In the genomic region with DNA sequence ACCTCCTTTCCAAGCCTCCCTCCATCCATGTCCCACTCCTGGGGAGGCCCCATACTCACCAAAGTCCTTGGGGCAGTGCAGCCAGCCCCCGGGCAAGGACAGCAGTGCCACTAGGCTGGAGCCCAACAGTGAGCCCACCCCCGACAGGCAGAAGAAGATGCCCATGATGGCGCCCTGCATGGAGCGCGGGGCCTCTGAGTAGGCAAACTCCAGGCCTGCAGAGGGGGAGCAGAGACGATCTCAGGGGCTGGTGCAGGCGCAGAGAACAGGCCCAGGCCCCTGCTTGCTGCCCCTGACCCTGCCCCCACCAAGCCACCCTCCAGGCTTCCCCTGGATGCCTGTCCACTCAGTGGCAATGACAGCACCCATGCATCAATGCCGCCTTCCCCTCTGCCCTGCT, we compare ENCODE assay signal across 22 cellular contexts. TPM values are rescaled to one million over a fixed set of nuclear protein-coding genes. Genes with fewer than 3 reads are reported as not detected.
DNase-seq lines count a peak whose midpoint lies in the region; ATAC-seq and TF ChIP-seq lines count a peak whose summit lies in the region.
"Had no signal": no experiment of that assay in that cellular context is flagged by ENCODE, and none has a peak within 500 bp of the region (broad histone marks: within the 10 kb centered on the region; RNA-seq: fewer than 3 reads in every experiment).

No MANE protein-coding gene starts in this region.

- ATAC-seq in heart left ventricle (no peak), upper lobe of right lung (no peak)
- ATAC-seq: GM12878 had no signal

- peak overlapping the region in 4 of 5 experiments; percentile 48 to 88 (median 72) for H3K27ac Mint-ChIP-seq in brain

- no peak overlapping the region for H3K4me3 Mint-ChIP-seq in brain
- H3K4me3 Mint-ChIP-seq: CD4-positive, alpha-beta memory T cell; IgD-negative memory B cell had no signal

- H3K36me3 ChIP-seq in heart left ventricle, result peaks cover 0 to 59% (median 35%) of the 10 kb centered on the region in 9 donors
- H3K36me3 ChIP-seq in neutrophil, result peaks cover 71% of the 10 kb centered on the region
- H3K36me3 ChIP-seq in upper lobe of right lung, result peaks cover 39% of the 10 kb centered on the region

- H3K9me3 ChIP-seq in heart left ventricle (no peaks in the 10 kb centered on the region), neutrophil (no peaks in the 10 kb centered on the region), upper lobe of right lung (no peaks in the 10 kb centered on the region)

- H3K27me3 ChIP-seq in heart left ventricle (no peaks in the 10 kb centered on the region), neutrophil (peaks cover 48% of the 10 kb centered on the region), upper lobe of right lung (no peaks in the 10 kb centered on the region)

- TF ChIP-seq CTCF in heart left ventricle (IDR thresholded peaks at IDR 0.05) (no peak), brain (conservative IDR thresholded peaks at IDR 0.05) (no peak), neutrophil (IDR thresholded peaks at IDR 0.05) (no peak), upper lobe of right lung (IDR thresholded peaks at IDR 0.05) (no peak)

- no peak for TF ChIP-seq POLR2A in heart left ventricle (IDR thresholded peaks at IDR 0.05)

- no peak overlapping the region for H3K4me3 ChIP-seq in heart left ventricle
- H3K4me3 ChIP-seq in neutrophil (ENCODE audit: low read depth in 1 of 2, low read length in 1 of 2), result no peak overlapping the region
- H3K4me3 ChIP-seq in upper lobe of right lung, result no peak overlapping the region
- H3K4me3 ChIP-seq: GM12878, GM23248 had no signal

- peaks cover 15% of the 10 kb centered on the region for H3K36me3 Mint-ChIP-seq in brain
- H3K36me3 Mint-ChIP-seq: CD4-positive, alpha-beta memory T cell had no signal

- WGBS in heart left ventricle, 4 donors, result 92 to 99% (median 96%) methylated on average over 4 to 8 of the region's 8 CpGs

- H3K4me1 Mint-ChIP-seq in brain, result peaks cover 27% of the 10 kb centered on the region

- no peaks in the 10 kb centered on the region for H3K9me3 Mint-ChIP-seq in brain
- H3K9me3 Mint-ChIP-seq: CD4-positive, alpha-beta memory T cell had no signal

- H3K4me1 ChIP-seq in heart left ventricle (peaks cover 0 to 37% (median 15%) of the 10 kb centered on the region in 12 donors), neutrophil (ENCODE audit: control insufficient read depth in 1 of 2, insufficient read depth in 1 of 2, low read depth in 1 of 2, low read length in 1 of 2) (no peaks in the 10 kb centered on the region), upper lobe of right lung (peaks cover 12% of the 10 kb centered on the region)

- peaks cover 3% of the 10 kb centered on the region for H3K27me3 Mint-ChIP-seq in brain
- H3K27me3 Mint-ChIP-seq: IgD-negative memory B cell had no signal

- intact Hi-C loops in heart left ventricle (cut with DNase I) (no loop called here), cardiac septum (cut with DNase I) (no loop called here), upper lobe of right lung (cut with DNase I) (no loop called here)

- H3K27ac ChIP-seq in heart left ventricle (peak overlapping the region in 8 of 12 donors; percentile 46 to 76 (median 70)), neutrophil (peak overlapping the region; percentile 44), upper lobe of right lung (peak overlapping the region; percentile 63)
- H3K27ac ChIP-seq: GM23248 had no signal

- peak in 1 of 5 donors; percentile 39 for DNase-seq in heart left ventricle
- no peak for DNase-seq in cardiac septum (ENCODE audit: low spot score)
- DNase-seq in upper lobe of right lung, result peak; percentile 56
- DNase-seq in HCEC 1CT, result no peak
- no peak for DNase-seq in NCI-H2081 treated with DMSO at 0.1 percent for 48 hours (lab: John Stamatoyannopoulos, UW)
- DNase-seq: CD4-positive, alpha-beta memory T cell; DMS153; GM23248; Kasumi-1; MM.1S; NCI-H1105 treated with DMSO at 0.1 percent for 48 hours; NCI-H1694; NCI-H510A treated with DMSO at 0.1 percent for 48 hours; NCI-H774; OCI-M1; SHP77 treated with DMSO at 0.1 percent for 48 hours had no signal

RNA-seq across cellular contexts. Expression of a gene that starts 13.6 kb away (rescaled TPM):
- total RNA-seq in heart left ventricle, result 10 to 100 TPM in 2 of 9 donors, 1 to 10 TPM in 7; 3.1 to 16.1 (median 8.5) TPM
- 1 to 10 TPM; 7.0 to 8.9 TPM for polyA plus RNA-seq in heart left ventricle
- 4.9 TPM for total RNA-seq in cardiac septum
- polyA plus RNA-seq in brain (ENCODE audit: insufficient read depth, low read depth, low replicate concordance), result 113 TPM
- 18.4 TPM for total RNA-seq in upper lobe of right lung
- polyA plus RNA-seq: CD4-positive, alpha-beta memory T cell had no signal

RNA-seq across cellular contexts. Expression of a gene that starts 14.2 kb away (rescaled TPM):
- total RNA-seq in heart left ventricle, result 10 to 100 TPM; 11.9 to 85.1 (median 19.1) TPM
- polyA plus RNA-seq in heart left ventricle, result 10 to 100 TPM; 14.8 to 26.4 TPM
- 11.6 TPM for total RNA-seq in cardiac septum
- polyA plus RNA-seq in brain (ENCODE audit: insufficient read depth, low read depth, low replicate concordance), result 11.9 TPM
- total RNA-seq in upper lobe of right lung, result 139 TPM

RNA-seq across cellular contexts. Expression of a gene that starts 23.9 kb away (rescaled TPM):
- total RNA-seq in heart left ventricle (100 to 1,000 TPM in 4 of 9 donors, 10 to 100 TPM in 5; 82.9 to 123 (median 96.3) TPM), cardiac septum (80.2 TPM), upper lobe of right lung (156 TPM)
- polyA plus RNA-seq in heart left ventricle (100 to 1,000 TPM in 1 of 2 donors, 10 to 100 TPM in 1; 71.8 to 131 TPM), brain (ENCODE audit: insufficient read depth, low read depth, low replicate concordance) (69.7 TPM)

RNA-seq across cellular contexts. Expression of a gene that starts 31.4 kb away (rescaled TPM):
- 10 to 100 TPM; 30.8 to 72.0 (median 40.8) TPM for total RNA-seq in heart left ventricle
- polyA plus RNA-seq in heart left ventricle, result 10 to 100 TPM; 35.5 to 62.2 TPM
- 32.5 TPM for total RNA-seq in cardiac septum
- polyA plus RNA-seq in brain (ENCODE audit: insufficient read depth, low read depth, low replicate concordance), result 200 TPM
- total RNA-seq in upper lobe of right lung, result 59.8 TPM

RNA-seq across cellular contexts. Expression of a gene that starts 33.7 kb away (rescaled TPM):
- total RNA-seq in heart left ventricle (1 to 10 TPM in 2 of 9 donors, under 1 TPM in 6, not detected in 1; 0.12 to 6.1 (median 0.40) TPM), cardiac septum (0.86 TPM), upper lobe of right lung (3.9 TPM)
- polyA plus RNA-seq in heart left ventricle (under 1 TPM; 0.08 to 0.19 TPM), brain (ENCODE audit: insufficient read depth, low read depth, low replicate concordance) (0.63 TPM)
- total RNA-seq: A172, GM23248 had no signal
- polyA plus RNA-seq: BJ, GM23248 had no signal
